17 cellular contexts compared by ENCODE assay signal in genomic region chr5:159777049-159777448, GRCh38.
DNase-seq lines count a peak whose midpoint lies in the region; ATAC-seq lines count a peak whose summit lies in the region.
"Had no signal": no experiment of that assay in that cellular context is flagged by ENCODE, and none has a peak within 500 bp of the region (broad histone marks: within the 10 kb centered on the region; RNA-seq: fewer than 3 reads in every experiment).

No MANE protein-coding gene starts in this region.

- in situ Hi-C loops in G401 (cut with HindIII; ENCODE audit: low sequenced_read_pairs) = no loop called here

- ATAC-seq in GM19395 (IDR thresholded peaks at IDR 0.05; ENCODE audit: unreplicated experiment) = no peak
- ATAC-seq in GM18867 (IDR thresholded peaks at IDR 0.05; ENCODE audit: unreplicated experiment) = no peak
- ATAC-seq in GM18511 (IDR thresholded peaks at IDR 0.05; ENCODE audit: unreplicated experiment) = no peak
- ATAC-seq: CD8-positive, alpha-beta T cell; GM12878; K562 had no signal

- DNase-seq in G401 (ENCODE audit: low spot score) = peak; percentile 69
- DNase-seq in NCI-H2171 treated with DMSO at 0.1 percent for 48 hours (lab: John Stamatoyannopoulos, UW) = peak; percentile 59
- peak; percentile 64 for DNase-seq in cerebellar cortex (ENCODE audit: low spot score)
- DNase-seq in superior temporal gyrus (ENCODE audit: extremely low spot score) = peak; percentile 58
- no peak for DNase-seq in NCI-H2081 treated with DMSO at 0.1 percent for 48 hours (lab: John Stamatoyannopoulos, UW)
- DNase-seq: CD8-positive, alpha-beta T cell; DMS79 treated with DMSO at 0.1 percent for 48 hours; GDM1; GOT3; NCI-H146; NCI-H526; NK-92 treated with Interleukin-12 subunit alpha and Interleukin-12 subunit beta, amount 100 ng/mL, for 24 hours had no signal
